In genomic region chr13:73440296-73440895, GRCh38 we compare ENCODE assay signal across 28 cellular contexts.
DNase-seq lines count a peak whose midpoint lies in the region; ATAC-seq, FAIRE-seq and TF ChIP-seq lines count a peak whose summit lies in the region.
"Had no signal": no experiment of that assay in that cellular context is flagged by ENCODE, and none has a peak within 500 bp of the region (broad histone marks: within the 10 kb centered on the region; RNA-seq: fewer than 3 reads in every experiment).

No MANE protein-coding gene starts in this region.

- no peaks in the 10 kb centered on the region for H3K4me1 ChIP-seq in GM12878 (ENCODE audit: control insufficient read depth, insufficient read depth, low read length)
- H3K4me1 ChIP-seq in mesendoderm (ENCODE audit: control insufficient read depth, low read depth, low read length): no peaks in the 10 kb centered on the region
- no peaks in the 10 kb centered on the region for H3K4me1 ChIP-seq in stomach
- H3K4me1 ChIP-seq: heart right ventricle, lower lobe of right lung, right lobe of liver had no signal

- H3K4me1 Mint-ChIP-seq in activated CD4-positive, alpha-beta T cell treated with anti-CD3 and anti-CD28 coated beads, Interleukin-2, amount 10 ng/mL, durations not matched to agents 7 days and 5 days: no peaks in the 10 kb centered on the region
- H3K4me1 Mint-ChIP-seq: CD4-positive, CD25-positive, alpha-beta regulatory T cell had no signal

- H3K4ac ChIP-seq in mesendoderm (ENCODE audit: low read depth, low read length): no peak overlapping the region

- in situ Hi-C loops in GM12878 (cut with MboI): no loop called here

- RAD21 ChIA-PET in GM12878 (lab: Charles Lee; ENCODE audit: unreplicated experiment): no interaction called here

- H3K27me3 Mint-ChIP-seq in activated CD4-positive, alpha-beta T cell treated with anti-CD3 and anti-CD28 coated beads, Interleukin-2, amount 10 ng/mL, durations not matched to agents 7 days and 5 days: no peaks in the 10 kb centered on the region
- H3K27me3 Mint-ChIP-seq: activated naive CD8-positive, alpha-beta T cell; CD4-positive, CD25-positive, alpha-beta regulatory T cell had no signal

- no peak overlapping the region for H3K9ac ChIP-seq in GM12878 (ENCODE audit: control insufficient read depth, insufficient read depth, low read length)
- no peak overlapping the region for H3K9ac ChIP-seq in mesendoderm (ENCODE audit: low read length)
- H3K9ac ChIP-seq: KMS-11 had no signal

- no peak overlapping the region for H3K56ac ChIP-seq in mesendoderm (ENCODE audit: low read length)

- no peak overlapping the region for H3K27ac ChIP-seq in GM12878 (ENCODE audit: control insufficient read depth, insufficient read depth)
- no peak overlapping the region for H3K27ac ChIP-seq in mesendoderm (ENCODE audit: low read depth, low read length)
- H3K27ac ChIP-seq in stomach: no peak overlapping the region
- H3K27ac ChIP-seq: cardiac muscle cell, dorsolateral prefrontal cortex, heart right ventricle, KMS-11, lower lobe of right lung, ovary, right lobe of liver had no signal

- no peak overlapping the region for H3K4me3 ChIP-seq in GM12878
- no peak overlapping the region for H3K4me3 ChIP-seq in mesendoderm (ENCODE audit: low read length)
- H3K4me3 ChIP-seq in stomach: no peak overlapping the region
- H3K4me3 ChIP-seq: cardiac muscle cell, dorsolateral prefrontal cortex, heart right ventricle, lower lobe of right lung, ovary, right lobe of liver had no signal

- H3K79me1 ChIP-seq in mesendoderm (ENCODE audit: low read length): no peaks in the 10 kb centered on the region

- H3K79me2 ChIP-seq in GM12878 (ENCODE audit: control insufficient read depth, insufficient read depth, low read length): no peaks in the 10 kb centered on the region
- H3K79me2 ChIP-seq in mesendoderm (ENCODE audit: control insufficient read depth, insufficient read depth, low read length): no peaks in the 10 kb centered on the region

- POLR2A ChIA-PET in activated CD4-positive, alpha-beta T cell treated with anti-CD3 and anti-CD28 coated beads, Interleukin-2, amount 10 ng/mL, durations not matched to agents 7 days and 5 days (lab: Charles Lee): no interaction called here
- POLR2A ChIA-PET in GM12878 (lab: Charles Lee): no interaction called here

- no peak overlapping the region for H4K5ac ChIP-seq in mesendoderm (ENCODE audit: low read length)

- no peak overlapping the region for H3K4me3 Mint-ChIP-seq in activated CD4-positive, alpha-beta T cell treated with anti-CD3 and anti-CD28 coated beads, Interleukin-2, amount 10 ng/mL, durations not matched to agents 7 days and 5 days
- H3K4me3 Mint-ChIP-seq: activated naive CD8-positive, alpha-beta T cell; CD4-positive, CD25-positive, alpha-beta regulatory T cell; T-helper 2 cell treated with Interferon-gamma antibody and Interleukin-4, amounts not matched to agents 5 μg/mL and 100 μg/mL, for 36 hours had no signal

- no peak overlapping the region for H3K4me2 ChIP-seq in GM12878 (ENCODE audit: control insufficient read depth, insufficient read depth)
- H3K4me2 ChIP-seq in mesendoderm (ENCODE audit: low read length): no peak overlapping the region
- H3K4me2 ChIP-seq: KMS-11 had no signal

- H3K27me3 ChIP-seq in GM12878 (replicated peaks in 1 of 2; ENCODE audit: control insufficient read depth in 2 of 2, insufficient read depth in 2 of 2, low read length in 1 of 2): no peaks in the 10 kb centered on the region
- H3K27me3 ChIP-seq in mesendoderm (ENCODE audit: insufficient read depth, low read length, poor library complexity): no peaks in the 10 kb centered on the region
- H3K27me3 ChIP-seq in stomach: no peaks in the 10 kb centered on the region
- H3K27me3 ChIP-seq: cardiac muscle cell, heart right ventricle, ovary, right lobe of liver had no signal

- CTCF ChIA-PET in activated CD4-positive, alpha-beta T cell treated with anti-CD3 and anti-CD28 coated beads, Interleukin-2, amount 10 ng/mL, durations not matched to agents 7 days and 5 days (lab: Charles Lee): interaction anchor here (0.5 kb wide), 1 partner anchor 226 kb away, joined by 3 read pairs; no protein-coding TSS in a partner anchor
- CTCF ChIA-PET in GM12878 (lab: Yijun Ruan, JAX): no interaction called here

- no peak for ATAC-seq in GM12878
- ATAC-seq: heart right ventricle, lower lobe of right lung, PC-3, right lobe of liver had no signal

- TF ChIP-seq EP300 in Ishikawa (IDR thresholded peaks at IDR 0.05; ENCODE audit: borderline replicate concordance) (no peak), GM12878 (IDR thresholded peaks at IDR 0.05; ENCODE audit: borderline replicate concordance in 1 of 2, control insufficient read depth in 1 of 2, low read depth in 2 of 2, low read length in 2 of 2) (no peak), stomach (IDR thresholded peaks at IDR 0.05) (no peak)

- FAIRE-seq in GM12878 (lab: Jason Lieb, UNC): no peak
- FAIRE-seq: GM19239, islet of Langerhans, urothelium cell line had no signal

- TF ChIP-seq RAD21 in Ishikawa (IDR thresholded peaks at IDR 0.05; ENCODE audit: low read depth) (no peak), GM12878 (IDR thresholded peaks at IDR 0.05; ENCODE audit: insufficient read depth, low read depth, low read length) (no peak)

- no peaks in the 10 kb centered on the region for H4K20me1 ChIP-seq in GM12878 (ENCODE audit: control insufficient read depth, insufficient read depth)

- no peak overlapping the region for H4K8ac ChIP-seq in mesendoderm (ENCODE audit: low read depth, low read length)

- H3K9me3 ChIP-seq in GM12878 (replicated peaks; ENCODE audit: control insufficient read depth, insufficient read depth, low read length) (no peaks in the 10 kb centered on the region; the same call in 2 of the 3 replicates), stomach (peaks cover 20 to 81% (median 54%) of the 10 kb centered on the region in 4 donors)

- TF ChIP-seq CTCF in GM12878 (IDR thresholded peaks at IDR 0.05 in 2 of 3, conservative IDR thresholded peaks at IDR 0.05 in 1 of 3; ENCODE audit: control insufficient read depth in 2 of 3, extremely low read depth in 1 of 3, insufficient read depth in 1 of 3, low read depth in 3 of 3, low read length in 3 of 3) (no peak), stomach (IDR thresholded peaks at IDR 0.05) (no peak)

- H3K9me3 Mint-ChIP-seq in activated CD4-positive, alpha-beta T cell treated with anti-CD3 and anti-CD28 coated beads, Interleukin-2, amount 10 ng/mL, durations not matched to agents 7 days and 5 days: peaks cover 19% of the 10 kb centered on the region

- H2BK120ac ChIP-seq in mesendoderm (ENCODE audit: low read depth, low read length): no peak overlapping the region

- H2AK5ac ChIP-seq in mesendoderm (ENCODE audit: low read length): no peak overlapping the region

- TF ChIP-seq POLR2A in GM12878 (IDR thresholded peaks at IDR 0.05; ENCODE audit: low read depth, low read length) (no peak), stomach (IDR thresholded peaks at IDR 0.05) (no peak)

- intact Hi-C loops in GM12878 (cut with micrococcal nuclease; ENCODE audit: unreplicated experiment) (no loop called here), stomach (cut with DNase I; ENCODE audit: low total_unique reads) (no loop called here)

- H3K23ac ChIP-seq in mesendoderm (ENCODE audit: low read length): no peak overlapping the region

- H2BK5ac ChIP-seq in mesendoderm (ENCODE audit: low read length): no peak overlapping the region

- no TSS peak for BruUV-seq in GM12878 (replicated peaks; lab: Mats Ljungman, UMichigan)

- H3K36me3 Mint-ChIP-seq in activated CD4-positive, alpha-beta T cell treated with anti-CD3 and anti-CD28 coated beads, Interleukin-2, amount 10 ng/mL, durations not matched to agents 7 days and 5 days (ENCODE audit: low read depth): peaks cover 2% of the 10 kb centered on the region
- H3K36me3 Mint-ChIP-seq: CD4-positive, CD25-positive, alpha-beta regulatory T cell had no signal

- H2BK15ac ChIP-seq in mesendoderm (replicated peaks; ENCODE audit: low read depth): no peak overlapping the region

- no peak overlapping the region for H2AFZ ChIP-seq in GM12878 (ENCODE audit: control insufficient read depth, low read depth, low read length)

- 0% methylated on average over 3 of the region's 3 CpGs for WGBS in GM12878 (ENCODE audit: insufficient coverage, insufficient replicate concordance, low lambda C conversion rate, missing lambda C conversion rate)
- no CpG with 5 or more reads among the region's 3 CpGs for WGBS in mesendoderm (ENCODE audit: extremely low coverage, insufficient coverage, low lambda C conversion rate)
- 87 to 98% (median 90%) methylated on average over 3 of the region's 3 CpGs for WGBS in stomach, 5 donors

- H3K36me3 ChIP-seq in GM12878 (ENCODE audit: control insufficient read depth in 2 of 2, insufficient read depth in 2 of 2, low read length in 1 of 2) (no peaks in the 10 kb centered on the region), mesendoderm (ENCODE audit: control insufficient read depth, insufficient read depth, low read length) (no peaks in the 10 kb centered on the region), stomach (no peaks in the 10 kb centered on the region)
- H3K36me3 ChIP-seq: cardiac muscle cell, heart right ventricle, lower lobe of right lung, ovary, right lobe of liver had no signal

- SMC1A ChIA-PET in GM12878 (lab: Charles Lee; ENCODE audit: uncharacterized antibody, unreplicated experiment): no interaction called here

- H3K18ac ChIP-seq in mesendoderm (ENCODE audit: low read length): no peak overlapping the region

- peak; percentile 13 to 22 for DNase-seq in activated CD4-positive, alpha-beta T cell treated with anti-CD3 and anti-CD28 coated beads, Interleukin-2, amount 50 U/mL, for 48 hours
- no peak for DNase-seq in activated CD4-positive, alpha-beta T cell treated with anti-CD3 and anti-CD28 coated beads, Interleukin-2, amount 10 ng/mL, durations not matched to agents 7 days and 5 days
- DNase-seq in GM12878 (ENCODE audit: low read depth, low spot score) (no peak), mesendoderm (peak; percentile 60), DMS79 treated with DMSO at 0.1 percent for 48 hours (lab: John Stamatoyannopoulos, UW) (no peak), stomach (no peak), NCI-H1694 (lab: John Stamatoyannopoulos, UW) (no peak)
- DNase-seq: activated CD4-positive, CD25-positive, alpha-beta regulatory T cell treated with anti-CD3 and anti-CD28 coated beads, Interleukin-2, amount 50 U/mL, for 72 hours; dorsolateral prefrontal cortex; EL; HCEC 1CT; heart right ventricle; lower lobe of right lung; NCI-H1105 treated with DMSO at 0.1 percent for 48 hours; NCI-H2171; NCI-H526 treated with DMSO at 0.1 percent for 48 hours; ovary; PC-3; right lobe of liver had no signal

- no peak overlapping the region for H3K27ac Mint-ChIP-seq in activated CD4-positive, alpha-beta T cell treated with anti-CD3 and anti-CD28 coated beads, Interleukin-2, amount 10 ng/mL, durations not matched to agents 7 days and 5 days
- H3K27ac Mint-ChIP-seq: activated naive CD8-positive, alpha-beta T cell; T-helper 2 cell treated with Interferon-gamma antibody and Interleukin-4, amounts not matched to agents 5 μg/mL and 100 μg/mL, for 36 hours had no signal

TF ChIP-seq in Ishikawa, 13 proteins besides CTCF, POLR2A, EP300 and RAD21 (continues in another document):
- TF ChIP-seq CREB1 (IDR thresholded peaks at IDR 0.05; ENCODE audit: low read depth): no peak

TF ChIP-seq in GM12878, 131 proteins besides CTCF, POLR2A, EP300 and RAD21 (continues in another document):
- TF ChIP-seq CBX5 (IDR thresholded peaks at IDR 0.05; ENCODE audit: low read depth): 0 out of 2 replicates have a peak, but pooled peaks have one; percentile 51

Comparison
In these comparisons a context has a peak if more than half of its experiments do, and no peak if none do; other contexts are left out.
1. DNase-seq: peak in activated CD4-positive, alpha-beta T cell treated with anti-CD3 and anti-CD28 coated beads, Interleukin-2, amount 50 U/mL, for 48 hours (2 of 2) and mesendoderm (single experiment); none in activated CD4-positive, alpha-beta T cell treated with anti-CD3 and anti-CD28 coated beads, Interleukin-2, amount 10 ng/mL, durations not matched to agents 7 days and 5 days (single experiment), GM12878 (single experiment), DMS79 treated with DMSO at 0.1 percent for 48 hours (single experiment), stomach (single experiment) and NCI-H1694 (single experiment).